ENCODE assay signal across 17 cellular contexts in the genomic region with DNA sequence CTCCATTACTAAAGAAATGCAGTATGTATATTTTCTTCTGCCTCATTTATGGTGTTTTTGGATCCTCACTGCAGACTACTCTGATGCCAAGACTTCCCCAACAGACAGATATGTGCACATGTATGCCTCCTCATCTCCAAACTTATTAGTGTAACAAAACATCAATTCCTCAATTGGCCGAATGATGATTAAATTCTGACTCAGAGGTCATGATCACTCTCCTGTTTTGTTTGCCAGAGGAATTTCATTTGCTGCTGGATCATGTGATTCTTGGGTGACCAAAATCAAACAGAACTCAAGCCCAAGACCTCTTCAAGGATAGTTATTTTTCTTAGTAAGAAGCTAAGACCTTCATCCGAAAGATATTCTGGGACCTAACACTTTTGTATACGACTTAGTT.
A peak's percentile ranks its signal among the peaks of the same experiment; 100 is the strongest.
DNase-seq lines count a peak whose midpoint lies in the region; ATAC-seq, FAIRE-seq and TF ChIP-seq lines count a peak whose summit lies in the region.
"Had no signal": no experiment of that assay in that cellular context is flagged by ENCODE, and none has a peak within 500 bp of the region (broad histone marks: within the 10 kb centered on the region; RNA-seq: fewer than 3 reads in every experiment).

No MANE protein-coding gene starts in this region.

- no peak for ATAC-seq in GM18519 (IDR thresholded peaks at IDR 0.05; ENCODE audit: low FRiP score, unreplicated experiment)

- no peaks in the 10 kb centered on the region for H3K27me3 ChIP-seq in bronchial epithelial cell (ENCODE audit: control insufficient read depth, insufficient read depth, low read length)
- H3K27me3 ChIP-seq: BLaER1 treated with 17β-estradiol and CSF1 and Interleukin-3, amounts not matched to agents 10 nM and 100 nM had no signal

- no peak overlapping the region for H3K4me3 ChIP-seq in bronchial epithelial cell (ENCODE audit: low read depth, low read length)
- H3K4me3 ChIP-seq: BLaER1 treated with 17β-estradiol and CSF1 and Interleukin-3, amounts not matched to agents 10 nM and 100 nM had no signal

- no peaks in the 10 kb centered on the region for H3K36me3 ChIP-seq in bronchial epithelial cell (ENCODE audit: control insufficient read depth, insufficient read depth, low read length)
- H3K36me3 ChIP-seq: BLaER1 treated with 17β-estradiol and CSF1 and Interleukin-3, amounts not matched to agents 10 nM and 100 nM had no signal

- DNase-seq in COLO829 (ENCODE audit: low spot score) (peak; percentile 0), HT1080 (ENCODE audit: low read depth) (peak; percentile 15), bronchial epithelial cell (ENCODE audit: low read depth) (peak; percentile 16), kidney tubule cell (ENCODE audit: low spot score) (peak; percentile 26), activated gamma-delta T cell (lab: John Stamatoyannopoulos, UW) (no peak), DMS79 treated with DMSO at 0.1 percent for 48 hours (lab: John Stamatoyannopoulos, UW) (no peak), CD1c-positive myeloid dendritic cell (ENCODE audit: extremely low spot score) (no peak)
- DNase-seq: 8988T; CD4-positive, alpha-beta T cell; DMS79; EL; GOT3; H9 had no signal

- no peak for TF ChIP-seq CTCF in bronchial epithelial cell (IDR thresholded peaks at IDR 0.05; ENCODE audit: insufficient read depth, low read length, severe bottlenecking)

- FAIRE-seq in bronchial epithelial cell (lab: Jason Lieb, UNC), result no peak
- FAIRE-seq: G401.6, GM12891 had no signal

Comparison
In these comparisons a context has a peak if more than half of its experiments do, and no peak if none do; other contexts are left out.
1. DNase-seq: peak in COLO829 (single experiment), HT1080 (single experiment), bronchial epithelial cell (single experiment) and kidney tubule cell (single experiment); none in activated gamma-delta T cell (single experiment), DMS79 treated with DMSO at 0.1 percent for 48 hours (single experiment) and CD1c-positive myeloid dendritic cell (single experiment).